10 cellular contexts compared by ENCODE assay signal in genomic region chr19:44498988-44499387, GRCh38. TPM values are rescaled to one million over a fixed set of nuclear protein-coding genes. Genes with fewer than 3 reads are reported as not detected.
A peak's percentile ranks its signal among the peaks of the same experiment; 100 is the strongest.
DNase-seq lines count a peak whose midpoint lies in the region; ATAC-seq, FAIRE-seq and TF ChIP-seq lines count a peak whose summit lies in the region.
"Had no signal": no experiment of that assay in that cellular context is flagged by ENCODE, and none has a peak within 500 bp of the region (broad histone marks: within the 10 kb centered on the region; RNA-seq: fewer than 3 reads in every experiment).

No MANE protein-coding gene starts in this region.

- no peak for FAIRE-seq in GM12892 (lab: Jason Lieb, UNC)
- FAIRE-seq: colon had no signal

- POLR2A ChIA-PET in OCI-LY7 (lab: Charles Lee), result no interaction called here

- peaks cover 19% of the 10 kb centered on the region for H3K79me2 ChIP-seq in OCI-LY7 (ENCODE audit: insufficient read depth, low read depth, low read length)

- peaks cover 41% of the 10 kb centered on the region for H3K9me3 ChIP-seq in OCI-LY7 (ENCODE audit: low read length)

- H3K9me2 ChIP-seq in OCI-LY7 (ENCODE audit: insufficient read depth, low read length), result no peaks in the 10 kb centered on the region

- H3K4me1 ChIP-seq in OCI-LY7 (ENCODE audit: insufficient read depth, low read length, poor library complexity, severe bottlenecking), result peaks cover 9% of the 10 kb centered on the region
- no peaks in the 10 kb centered on the region for H3K4me1 ChIP-seq in rectal smooth muscle tissue (ENCODE audit: control insufficient read depth, insufficient read depth, low read length)

- no peak for ATAC-seq in activated CD4-positive, CD25-positive, alpha-beta regulatory T cell treated with anti-CD3 and anti-CD28 coated beads, Interleukin-2, amount 50 U/mL, for 24 hours

- no TSS peak for BruUV-seq in OCI-LY7 (replicated peaks; lab: Mats Ljungman, UMichigan)

- TF ChIP-seq CTCF in OCI-LY7 (conservative IDR thresholded peaks at IDR 0.05; ENCODE audit: low read length), result no peak
- no peak for TF ChIP-seq CTCF in epithelial cell of esophagus (IDR thresholded peaks at IDR 0.05; ENCODE audit: insufficient read depth, low read depth, low read length, missing control alignments)

- H4K20me1 ChIP-seq in OCI-LY7 (ENCODE audit: insufficient read depth, low read length), result no peaks in the 10 kb centered on the region

- CTCF ChIA-PET in OCI-LY7 (lab: Charles Lee; ENCODE audit: unreplicated experiment), result no interaction called here

- intact Hi-C loops in OCI-LY7 (cut with micrococcal nuclease; ENCODE audit: unreplicated experiment), result no loop called here

- peak overlapping the region; percentile 86 for H3K4me3 ChIP-seq in OCI-LY7 (ENCODE audit: low read depth, low read length, poor library complexity, severe bottlenecking)
- peak overlapping the region; percentile 93 for H3K4me3 ChIP-seq in epithelial cell of esophagus (ENCODE audit: low read length)
- H3K4me3 ChIP-seq in rectal smooth muscle tissue (ENCODE audit: low read length), result peak overlapping the region; percentile 92

- H3K27me3 ChIP-seq in rectal smooth muscle tissue (ENCODE audit: control insufficient read depth, insufficient read depth, low read length), result no peaks in the 10 kb centered on the region

- peak overlapping the region; percentile 76 for H3K4me2 ChIP-seq in OCI-LY7 (ENCODE audit: low read length)

- H3K27ac ChIP-seq in OCI-LY7 (ENCODE audit: low read depth, low read length, poor library complexity, severe bottlenecking) (no peak overlapping the region), rectal smooth muscle tissue (ENCODE audit: low read depth, low read length) (no peak overlapping the region)

- DNase-seq in DMS 273 (lab: John Stamatoyannopoulos, UW; ENCODE audit: unreplicated experiment) (peak; percentile 25), DMS 273 treated with DMSO at 0.1 percent for 48 hours (lab: John Stamatoyannopoulos, UW) (no peak), OCI-LY7 (ENCODE audit: low spot score) (no peak), epithelial cell of esophagus (ENCODE audit: low read depth) (no peak), putamen (ENCODE audit: low spot score) (no peak), GM12892 (ENCODE audit: insufficient read length) (no peak)
- DNase-seq: mesenchymal stem cell had no signal

- TF ChIP-seq POLR2A in GM12892 (IDR thresholded peaks at IDR 0.05; ENCODE audit: low read depth, low read length), result no peak

- no peak overlapping the region for H2AFZ ChIP-seq in OCI-LY7 (ENCODE audit: low read length)

- H3K36me3 ChIP-seq in OCI-LY7 (ENCODE audit: insufficient read depth, low read length) (peaks cover 54% of the 10 kb centered on the region), rectal smooth muscle tissue (ENCODE audit: control insufficient read depth, insufficient read depth, low read length) (peaks cover 26% of the 10 kb centered on the region)

- no peak overlapping the region for H3K9ac ChIP-seq in rectal smooth muscle tissue (ENCODE audit: low read length)

RNA-seq across cellular contexts. Expression of gene ZNF180, which starts 1.3 kb away (rescaled TPM):
- 11.8 and 14.2 TPM in 2 replicates for total RNA-seq in OCI-LY7 (2014; rRNA removed; shearing (Covaris generic))
- total RNA-seq in OCI-LY7 (2022), result 8.6 and 9.4 TPM in 2 replicates
- 5.3 TPM for polyA plus RNA-seq in GM12892 (2012; ENCODE audit: missing spikeins)

RNA-seq across cellular contexts. Expression of gene CEACAM20, which starts 30.5 kb away (rescaled TPM):
- total RNA-seq in OCI-LY7 (2014; rRNA removed; shearing (Covaris generic)), result not detected in 2 replicates
- total RNA-seq in OCI-LY7 (2022), result not detected in 2 replicates
- polyA plus RNA-seq in GM12892 (2012; ENCODE audit: missing spikeins), result not detected

RNA-seq across cellular contexts. Expression of gene ZNF229, which starts 50.7 kb away (rescaled TPM):
- not detected in 2 replicates for total RNA-seq in OCI-LY7 (2014; rRNA removed; shearing (Covaris generic))
- total RNA-seq in OCI-LY7 (2022), result not detected in 2 replicates
- 0.06 TPM for polyA plus RNA-seq in GM12892 (2012; ENCODE audit: missing spikeins)
